7 cellular contexts compared by ENCODE assay signal in genomic region chr1:148625451-148625850, GRCh38. TPM values are rescaled to one million over a fixed set of nuclear protein-coding genes. Genes with fewer than 3 reads are reported as not detected.
A peak's percentile ranks its signal among the peaks of the same experiment; 100 is the strongest.
DNase-seq lines count a peak whose midpoint lies in the region; ATAC-seq and TF ChIP-seq lines count a peak whose summit lies in the region.
"Not testable (repeated sequence)": the region's sequence is repeated elsewhere in the genome, so short reads cannot be mapped to it uniquely, and the experiment has no call there.

No MANE protein-coding gene starts in this region.

- not testable (repeated sequence) for TF ChIP-seq POLR2A in right lobe of liver (IDR thresholded peaks at IDR 0.05); ovary (IDR thresholded peaks at IDR 0.05); sigmoid colon (IDR thresholded peaks at IDR 0.05); thyroid gland (IDR thresholded peaks at IDR 0.05)

- not testable (repeated sequence) for ATAC-seq in left cardiac atrium, right lobe of liver

- peak overlapping the region; percentile 39 for H3K4me3 ChIP-seq in GM23248
- H3K4me3 ChIP-seq in right lobe of liver; ovary; sigmoid colon; thyroid gland (replicated peaks in 1 of 3): not testable (repeated sequence)

- H4K20me1 ChIP-seq in GM23248 (ENCODE audit: insufficient read depth), result not testable (repeated sequence)

- H3F3A ChIP-seq in GM23248 (ENCODE audit: insufficient read depth), result not testable (repeated sequence)

- 2 to 4% methylated on average over 3 to 5 of the region's 6 CpGs for WGBS in GM23248 (ENCODE audit: low coverage in 1 of 2, low lambda C conversion rate in 2 of 2, missing lambda C conversion rate in 2 of 2), 2 experiments
- WGBS in right lobe of liver (ENCODE audit: insufficient coverage, low coverage, low lambda C conversion rate, missing lambda C conversion rate), result 0% methylated on average over 1 of the region's 6 CpGs
- 0% methylated on average over 2 to 3 of the region's 6 CpGs; no CpG with 5 or more reads in 1 of the 3 donors for WGBS in ovary, 3 donors
- 3 to 8% methylated on average over 2 of the region's 6 CpGs for WGBS in sigmoid colon, 2 donors
- 0 to 8% methylated on average over 2 to 4 of the region's 6 CpGs for WGBS in thyroid gland, 2 donors

- H3K9me3 ChIP-seq in GM23248 (ENCODE audit: low read depth); right lobe of liver; ovary; sigmoid colon; thyroid gland: not testable (repeated sequence)

- not testable (repeated sequence) for H3K36me3 ChIP-seq in GM23248 (ENCODE audit: low read depth); right lobe of liver; ovary; sigmoid colon; thyroid gland

- peak overlapping the region; percentile 40 for H3K9ac ChIP-seq in GM23248

- not testable (repeated sequence) for DNase-seq in GM23248
- DNase-seq in head of caudate nucleus (peak in 29 of 42 donors; percentile 2 to 68 (median 18)), left cardiac atrium (peak; percentile 20), right lobe of liver (peak in 2 of 3 donors; percentile 39 to 49), ovary (peak; percentile 52 to 85 (median 74)), sigmoid colon (peak; percentile 66), thyroid gland (peak; percentile 20 to 47)

- in situ Hi-C loops in GM23248 (cut with MboI), result not testable (repeated sequence)

- not testable (repeated sequence) for H3K27me3 ChIP-seq in GM23248 (replicated peaks; ENCODE audit: insufficient read depth); right lobe of liver; ovary; sigmoid colon; thyroid gland

- not testable (repeated sequence) for H3K9me2 ChIP-seq in GM23248 (ENCODE audit: insufficient read depth)

- not testable (repeated sequence) for TF ChIP-seq CTCF in right lobe of liver (IDR thresholded peaks at IDR 0.05); ovary (IDR thresholded peaks at IDR 0.05); sigmoid colon (IDR thresholded peaks at IDR 0.05); thyroid gland (IDR thresholded peaks at IDR 0.05)

- H3K79me2 ChIP-seq in GM23248 (ENCODE audit: insufficient read depth), result not testable (repeated sequence)

- H3K4me1 ChIP-seq in GM23248 (ENCODE audit: insufficient read depth); right lobe of liver; ovary (ENCODE audit: insufficient read depth); sigmoid colon; thyroid gland: not testable (repeated sequence)

- H2AFZ ChIP-seq in GM23248, result not testable (repeated sequence)

- H3K27ac ChIP-seq in GM23248, result peak overlapping the region; percentile 50
- not testable (repeated sequence) for H3K27ac ChIP-seq in right lobe of liver, ovary, thyroid gland
- H3K27ac ChIP-seq in sigmoid colon, result peak overlapping the region in 1 of 4 donors; percentile 42

- not testable (repeated sequence) for TF ChIP-seq EP300 in ovary (IDR thresholded peaks at IDR 0.05); sigmoid colon (IDR thresholded peaks at IDR 0.05)

- intact Hi-C loops in head of caudate nucleus (cut with DNase I); left cardiac atrium (cut with DNase I); right lobe of liver (cut with DNase I); ovary (cut with DNase I); sigmoid colon (cut with DNase I); thyroid gland (cut with DNase I): not testable (repeated sequence)

- H3K4me2 ChIP-seq in GM23248 (ENCODE audit: unreplicated experiment), result peak overlapping the region; percentile 54

RNA-seq across cellular contexts. Expression of gene NBPF14, which starts 29.6 kb away (rescaled TPM):
- 33.4 and 48.7 TPM in 2 replicates for total RNA-seq in GM23248 (2014; rRNA removed; shearing (Covaris generic))
- 19.5 and 21.4 TPM in 2 replicates for polyA plus RNA-seq in GM23248 (2016; fragmentation: Nextera tagmentation; extraction: Ambion mirVana)
- total RNA-seq in left cardiac atrium, result 10 to 100 TPM in 1 of 2 donors, 1 to 10 TPM in 1; 8.6 to 16.9 TPM
- 10 to 100 TPM; 11.7 to 21.6 (median 14.7) TPM for total RNA-seq in right lobe of liver
- total RNA-seq in ovary, result 10 to 100 TPM; 11.8 to 53.2 (median 30.1) TPM
- 10 to 100 TPM; 18.6 to 21.2 TPM for polyA plus RNA-seq in ovary
- 10 to 100 TPM; 10.2 to 28.2 (median 21.7) TPM for total RNA-seq in sigmoid colon
- 10 to 100 TPM; 12.0 to 13.3 (median 13.2) TPM for polyA plus RNA-seq in sigmoid colon
- total RNA-seq in thyroid gland, result 10 to 100 TPM; 20.5 to 61.3 (median 36.0) TPM
